In the genomic region with DNA sequence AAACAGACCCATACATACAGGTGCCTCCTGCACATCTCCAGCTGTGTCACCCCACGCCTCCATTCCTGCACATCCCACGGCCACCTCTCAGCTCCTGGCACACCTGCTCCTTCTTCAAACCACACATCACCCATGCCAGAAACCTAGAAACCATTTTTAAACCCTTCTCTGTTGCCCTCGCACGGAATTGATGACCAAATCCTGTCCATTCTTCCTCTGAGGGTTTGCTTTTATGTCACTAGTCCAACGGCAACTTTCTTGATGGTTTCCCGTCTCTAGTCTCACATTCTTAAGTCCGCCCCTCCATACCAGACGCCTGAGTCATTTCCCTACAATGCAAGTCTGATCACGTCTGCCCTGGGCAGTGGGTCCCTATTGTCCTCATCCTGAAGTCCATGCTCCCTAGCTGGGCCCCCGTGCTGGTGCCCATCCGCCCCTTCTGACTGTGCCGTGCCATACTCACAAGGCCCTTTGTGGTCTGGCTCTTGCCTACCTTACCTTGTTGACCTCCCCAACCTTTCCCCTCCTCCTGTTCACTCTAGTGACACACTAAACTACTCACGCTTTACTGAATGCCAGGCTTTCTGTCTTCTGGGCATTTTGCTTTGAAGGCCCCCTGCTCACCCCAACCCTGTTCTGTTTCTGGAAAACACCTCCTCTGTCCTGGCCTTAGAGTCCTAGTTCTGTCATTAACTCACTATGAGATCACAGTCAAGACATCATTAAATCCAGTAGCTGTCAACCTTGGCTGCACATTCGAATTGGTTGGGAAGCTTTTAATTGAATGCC, we compare ENCODE assay signal across 9 cellular contexts. TPM values are rescaled to one million over a fixed set of nuclear protein-coding genes. Genes with fewer than 3 reads are reported as not detected.
A peak's percentile ranks its signal among the peaks of the same experiment; 100 is the strongest.
DNase-seq lines count a peak whose midpoint lies in the region; ATAC-seq and TF ChIP-seq lines count a peak whose summit lies in the region.
"Had no signal": no experiment of that assay in that cellular context is flagged by ENCODE, and none has a peak within 500 bp of the region (broad histone marks: within the 10 kb centered on the region; RNA-seq: fewer than 3 reads in every experiment).

No MANE protein-coding gene starts in this region.

- ATAC-seq in Panc1 = peak; percentile 77
- no peak for ATAC-seq in natural killer cell

- no peak for TF ChIP-seq CTCF in Panc1 (IDR thresholded peaks at IDR 0.05)
- TF ChIP-seq CTCF in natural killer cell (IDR thresholded peaks at IDR 0.05) = no peak

- H3K36me3 ChIP-seq in Panc1 (ENCODE audit: control insufficient read depth, insufficient read depth, low read length) = no peaks in the 10 kb centered on the region
- H3K36me3 ChIP-seq in effector memory CD4-positive, alpha-beta T cell (ENCODE audit: control insufficient read depth, insufficient read depth, low read length) = peaks cover 27% of the 10 kb centered on the region

- no peak overlapping the region for H3K4me3 ChIP-seq in Panc1 (ENCODE audit: low read depth in 2 of 2, low read length in 2 of 2)
- H3K4me3 ChIP-seq in effector memory CD4-positive, alpha-beta T cell (ENCODE audit: insufficient read depth, low read depth, low read length, poor library complexity, severe bottlenecking) = no peak overlapping the region
- H3K4me3 ChIP-seq: Peyer's patch had no signal

- no peaks in the 10 kb centered on the region for H3K9me3 ChIP-seq in Panc1 (ENCODE audit: control insufficient read depth, insufficient read depth, low read depth, low read length)
- H3K9me3 ChIP-seq in effector memory CD4-positive, alpha-beta T cell (ENCODE audit: control insufficient read depth, low read length) = no peaks in the 10 kb centered on the region
- H3K9me3 ChIP-seq: Peyer's patch had no signal

- intact Hi-C loops in Panc1 (cut with micrococcal nuclease; ENCODE audit: unreplicated experiment) = no loop called here
- intact Hi-C loops in natural killer cell (cut with micrococcal nuclease) = no loop called here

- H3K9me3 Mint-ChIP-seq in natural killer cell = no peaks in the 10 kb centered on the region

- H3K36me3 Mint-ChIP-seq in natural killer cell = peaks cover 18% of the 10 kb centered on the region

- H3K4me1 Mint-ChIP-seq in natural killer cell = peaks cover 90 to 93% of the 10 kb centered on the region in 2 donors

- H3K27me3 Mint-ChIP-seq in natural killer cell (ENCODE audit: low read depth in 2 of 2) = no peaks in the 10 kb centered on the region

- peak overlapping the region; percentile 60 for H3K4me3 Mint-ChIP-seq in natural killer cell

- H3K27ac Mint-ChIP-seq in natural killer cell = peak overlapping the region; percentile 77 to 79

- H3K27me3 ChIP-seq in Panc1 (ENCODE audit: control insufficient read depth, insufficient read depth, low read length) = no peaks in the 10 kb centered on the region
- H3K27me3 ChIP-seq in effector memory CD4-positive, alpha-beta T cell (replicated peaks; ENCODE audit: control insufficient read depth, insufficient read depth, low read length, poor library complexity, severe bottlenecking) = no peaks in the 10 kb centered on the region
- H3K27me3 ChIP-seq: Peyer's patch had no signal

- H3K27ac ChIP-seq in Panc1 (ENCODE audit: low read length) = peak overlapping the region; percentile 45
- H3K27ac ChIP-seq in effector memory CD4-positive, alpha-beta T cell (ENCODE audit: insufficient read depth, low read length, poor library complexity, severe bottlenecking) = peak overlapping the region; percentile 39

- H3K4me1 ChIP-seq in Panc1 (ENCODE audit: control insufficient read depth, insufficient read depth, low read length) = peaks cover 62% of the 10 kb centered on the region
- H3K4me1 ChIP-seq in effector memory CD4-positive, alpha-beta T cell (ENCODE audit: control insufficient read depth, insufficient read depth, low read length, poor library complexity, severe bottlenecking) = peaks cover 81% of the 10 kb centered on the region

- CTCF ChIA-PET in Panc1 (lab: Charles Lee) = no interaction called here

- POLR2A ChIA-PET in Panc1 (lab: Charles Lee) = no interaction called here

- no TSS peak for BruUV-seq in Panc1 (replicated peaks; lab: Mats Ljungman, UMichigan)

- in situ Hi-C loops in Panc1 (cut with HindIII; ENCODE audit: low pct_unique_long_range_greater_than_20kb, low sequenced_read_pairs) = no loop called here

- peak; percentile 77 for DNase-seq in ELF-1 (ENCODE audit: low read depth, low spot score)
- DNase-seq in Panc1 (ENCODE audit: low read depth, low spot score) = no peak
- DNase-seq in effector memory CD4-positive, alpha-beta T cell = no peak
- DNase-seq in natural killer cell = no peak
- DNase-seq in NCI-H345 treated with DMSO at 0.1 percent for 48 hours (lab: John Stamatoyannopoulos, UW; ENCODE audit: unreplicated experiment) = no peak
- no peak for DNase-seq in occipital lobe (lab: John Stamatoyannopoulos, UW)
- DNase-seq in midbrain (lab: John Stamatoyannopoulos, UW) = no peak
- no peak for DNase-seq in 8988T

RNA-seq across cellular contexts. Expression of a gene that starts 17.6 kb away (rescaled TPM):
- 32.9 TPM for total RNA-seq in Panc1 (2021; ENCODE audit: unreplicated experiment)
- 71.4 TPM for polyA plus RNA-seq in Panc1 (2012; ENCODE audit: insufficient read length)
- total RNA-seq in natural killer cell = 100 to 1,000 TPM in 1 of 3 donors, 10 to 100 TPM in 2; 94.7 to 143 (median 95.1) TPM
- total RNA-seq in occipital lobe = 29.3 TPM
